1 cellular context compared by ENCODE assay signal in genomic region chr1:155084722-155085503, GRCh38.
TF ChIP-seq lines count a peak whose summit lies in the region.

No MANE protein-coding gene starts in this region.

TF ChIP-seq in HepG2, 621 proteins besides CTCF, POLR2A, EP300 and RAD21 (continued from another document and continues in another):
- TF ChIP-seq ZNF12 (CRISPR knock-in tag; IDR thresholded peaks at IDR 0.05) = no peak
- TF ChIP-seq KLF9 (CRISPR knock-in tag; IDR thresholded peaks at IDR 0.05; ENCODE audit: low read depth) = peak; percentile 57; the same call in 1 of the 2 replicates
- TF ChIP-seq ZNF33B (CRISPR knock-in tag; IDR thresholded peaks at IDR 0.05) = no peak
- peak; percentile 62; the same call in 1 of the 2 replicates for TF ChIP-seq GMEB1 (CRISPR knock-in tag; IDR thresholded peaks at IDR 0.05; ENCODE audit: borderline replicate concordance)
- 0 out of 2 replicates have a peak, but pooled peaks have one; percentile 9 for TF ChIP-seq CEBPG (CRISPR knock-in tag; IDR thresholded peaks at IDR 0.05)
- TF ChIP-seq SRF (IDR thresholded peaks at IDR 0.05; ENCODE audit: low read depth, low read length) = no peak; the same call in 1 of the 2 replicates
- TF ChIP-seq WIZ (CRISPR knock-in tag; IDR thresholded peaks at IDR 0.05) = no peak
- no peak for TF ChIP-seq HMGA1 (CRISPR knock-in tag; conservative IDR thresholded peaks at IDR 0.05)
- TF ChIP-seq ZNF337 (CRISPR knock-in tag; IDR thresholded peaks at IDR 0.05; ENCODE audit: borderline replicate concordance, low read depth) = no peak; the same call in 1 of the 2 replicates
- no peak for TF ChIP-seq HDAC6 (IDR thresholded peaks at IDR 0.05; ENCODE audit: low read depth, low read length)
- TF ChIP-seq DNMT3B (CRISPR knock-in tag; conservative IDR thresholded peaks at IDR 0.05) = no peak
- TF ChIP-seq TRIM24 (CRISPR knock-in tag; IDR thresholded peaks at IDR 0.05) = no peak
- TF ChIP-seq HNF1A (IDR thresholded peaks at IDR 0.05; ENCODE audit: low read depth) = no peak
- TF ChIP-seq HNF1A (CRISPR knock-in tag; IDR thresholded peaks at IDR 0.05; ENCODE audit: borderline replicate concordance) = no peak
- TF ChIP-seq ZNF792 (CRISPR knock-in tag; IDR thresholded peaks at IDR 0.05) = no peak
- TF ChIP-seq ELF1 (CRISPR knock-in tag; IDR thresholded peaks at IDR 0.05) = peak; percentile 80
- TF ChIP-seq YEATS2 (CRISPR knock-in tag; IDR thresholded peaks at IDR 0.05; ENCODE audit: borderline replicate concordance) = peak; percentile 66; the same call in 1 of the 2 replicates
- no peak for TF ChIP-seq ATRX (CRISPR knock-in tag; IDR thresholded peaks at IDR 0.05; ENCODE audit: borderline replicate concordance)
- 0 out of 2 replicates have a peak, but pooled peaks have one; percentile 27 for TF ChIP-seq SIX1 (CRISPR knock-in tag; IDR thresholded peaks at IDR 0.05; ENCODE audit: borderline replicate concordance)
- TF ChIP-seq PREB (CRISPR knock-in tag; IDR thresholded peaks at IDR 0.05) = no peak
- peak; percentile 65; the same call in 1 of the 2 replicates for TF ChIP-seq MYC (CRISPR knock-in tag; IDR thresholded peaks at IDR 0.05; ENCODE audit: borderline replicate concordance)
- TF ChIP-seq ZHX1 (CRISPR knock-in tag; IDR thresholded peaks at IDR 0.05; ENCODE audit: low read depth) = peak; percentile 25; the same call in 1 of the 2 replicates
- TF ChIP-seq GPN1 (CRISPR knock-in tag; IDR thresholded peaks at IDR 0.05; ENCODE audit: borderline replicate concordance) = no peak
- TF ChIP-seq TEF (CRISPR knock-in tag; IDR thresholded peaks at IDR 0.05) = no peak
- TF ChIP-seq CSRNP2 (CRISPR knock-in tag; conservative IDR thresholded peaks at IDR 0.05; ENCODE audit: low read depth) = no peak
- TF ChIP-seq E2F5 (CRISPR knock-in tag; conservative IDR thresholded peaks at IDR 0.05) = no peak
- TF ChIP-seq GLI4 (CRISPR knock-in tag; IDR thresholded peaks at IDR 0.05; ENCODE audit: borderline replicate concordance) = no peak
- peak; percentile 55 for TF ChIP-seq YY1 (IDR thresholded peaks at IDR 0.05; ENCODE audit: insufficient read depth, insufficient replicate concordance, low read depth, low read length)
- TF ChIP-seq ZNF709 (CRISPR knock-in tag; IDR thresholded peaks at IDR 0.05) = no peak
- TF ChIP-seq ZNF644 (CRISPR knock-in tag; IDR thresholded peaks at IDR 0.05; ENCODE audit: low read depth) = no peak
- TF ChIP-seq IKZF1 (IDR thresholded peaks at IDR 0.05) = no peak
- TF ChIP-seq RORA (CRISPR knock-in tag; IDR thresholded peaks at IDR 0.05) = no peak
- no peak for TF ChIP-seq CC2D1A (CRISPR knock-in tag; IDR thresholded peaks at IDR 0.05)
- peak; percentile 42; the same call in 1 of the 2 replicates for TF ChIP-seq ARNT2 (CRISPR knock-in tag; IDR thresholded peaks at IDR 0.05; ENCODE audit: low read depth)
- peak; percentile 27 for TF ChIP-seq ZNF746 (CRISPR knock-in tag; IDR thresholded peaks at IDR 0.05)
- no peak for TF ChIP-seq HHEX (CRISPR knock-in tag; IDR thresholded peaks at IDR 0.05)
- peak; percentile 80 for TF ChIP-seq CBFB (CRISPR knock-in tag; IDR thresholded peaks at IDR 0.05)
- peak; percentile 77 for TF ChIP-seq SALL1 (CRISPR knock-in tag; IDR thresholded peaks at IDR 0.05)
- no peak; the same call in 1 of the 2 replicates for TF ChIP-seq ZNF281 (CRISPR knock-in tag; IDR thresholded peaks at IDR 0.05; ENCODE audit: borderline replicate concordance)
- TF ChIP-seq ZNF724P (CRISPR knock-in tag; IDR thresholded peaks at IDR 0.05; ENCODE audit: borderline replicate concordance) = peak; percentile 56; the same call in 1 of the 2 replicates
- TF ChIP-seq RFX3 (CRISPR knock-in tag; IDR thresholded peaks at IDR 0.05) = peak; percentile 57
- TF ChIP-seq ZSCAN21 (CRISPR knock-in tag; IDR thresholded peaks at IDR 0.05; ENCODE audit: borderline replicate concordance) = peak; percentile 91; the same call in 1 of the 2 replicates
